1 cellular context compared by ENCODE assay signal in the genomic region with DNA sequence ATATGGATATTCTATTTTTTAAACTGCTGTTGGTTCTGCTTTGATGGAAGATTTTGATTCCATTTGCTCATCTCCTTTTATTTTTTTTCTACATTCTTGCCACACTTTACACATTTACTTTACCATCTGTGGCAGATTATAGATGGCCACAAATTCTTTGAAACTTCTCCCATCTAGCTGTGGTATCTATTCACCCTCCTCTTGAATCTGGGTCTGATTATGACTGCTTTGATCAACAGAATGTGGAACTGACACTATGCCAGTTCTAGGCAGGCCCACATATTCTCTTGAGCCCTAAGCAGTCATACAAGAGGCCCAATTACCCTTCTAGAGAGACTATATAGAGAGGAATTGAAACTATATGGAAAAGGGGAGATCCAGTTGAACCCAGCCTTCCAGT.
TF ChIP-seq lines count a peak whose summit lies in the region.

No MANE protein-coding gene starts in this region.

TF ChIP-seq in GM12878, 131 proteins besides CTCF, POLR2A, EP300 and RAD21 (continued from another document):
- TF ChIP-seq, protein P1, sequence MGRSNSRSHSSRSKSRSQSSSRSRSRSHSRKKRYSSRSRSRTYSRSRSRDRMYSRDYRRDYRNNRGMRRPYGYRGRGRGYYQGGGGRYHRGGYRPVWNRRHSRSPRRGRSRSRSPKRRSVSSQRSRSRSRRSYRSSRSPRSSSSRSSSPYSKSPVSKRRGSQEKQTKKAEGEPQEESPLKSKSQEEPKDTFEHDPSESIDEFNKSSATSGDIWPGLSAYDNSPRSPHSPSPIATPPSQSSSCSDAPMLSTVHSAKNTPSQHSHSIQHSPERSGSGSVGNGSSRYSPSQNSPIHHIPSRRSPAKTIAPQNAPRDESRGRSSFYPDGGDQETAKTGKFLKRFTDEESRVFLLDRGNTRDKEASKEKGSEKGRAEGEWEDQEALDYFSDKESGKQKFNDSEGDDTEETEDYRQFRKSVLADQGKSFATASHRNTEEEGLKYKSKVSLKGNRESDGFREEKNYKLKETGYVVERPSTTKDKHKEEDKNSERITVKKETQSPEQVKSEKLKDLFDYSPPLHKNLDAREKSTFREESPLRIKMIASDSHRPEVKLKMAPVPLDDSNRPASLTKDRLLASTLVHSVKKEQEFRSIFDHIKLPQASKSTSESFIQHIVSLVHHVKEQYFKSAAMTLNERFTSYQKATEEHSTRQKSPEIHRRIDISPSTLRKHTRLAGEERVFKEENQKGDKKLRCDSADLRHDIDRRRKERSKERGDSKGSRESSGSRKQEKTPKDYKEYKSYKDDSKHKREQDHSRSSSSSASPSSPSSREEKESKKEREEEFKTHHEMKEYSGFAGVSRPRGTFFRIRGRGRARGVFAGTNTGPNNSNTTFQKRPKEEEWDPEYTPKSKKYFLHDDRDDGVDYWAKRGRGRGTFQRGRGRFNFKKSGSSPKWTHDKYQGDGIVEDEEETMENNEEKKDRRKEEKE (IDR thresholded peaks at IDR 0.05): no peak
- TF ChIP-seq NR2C1 (IDR thresholded peaks at IDR 0.05) (no peak), NFIC (IDR thresholded peaks at IDR 0.05; ENCODE audit: low read depth, low read length) (no peak)
